8 cellular contexts compared by ENCODE assay signal in the genomic region with DNA sequence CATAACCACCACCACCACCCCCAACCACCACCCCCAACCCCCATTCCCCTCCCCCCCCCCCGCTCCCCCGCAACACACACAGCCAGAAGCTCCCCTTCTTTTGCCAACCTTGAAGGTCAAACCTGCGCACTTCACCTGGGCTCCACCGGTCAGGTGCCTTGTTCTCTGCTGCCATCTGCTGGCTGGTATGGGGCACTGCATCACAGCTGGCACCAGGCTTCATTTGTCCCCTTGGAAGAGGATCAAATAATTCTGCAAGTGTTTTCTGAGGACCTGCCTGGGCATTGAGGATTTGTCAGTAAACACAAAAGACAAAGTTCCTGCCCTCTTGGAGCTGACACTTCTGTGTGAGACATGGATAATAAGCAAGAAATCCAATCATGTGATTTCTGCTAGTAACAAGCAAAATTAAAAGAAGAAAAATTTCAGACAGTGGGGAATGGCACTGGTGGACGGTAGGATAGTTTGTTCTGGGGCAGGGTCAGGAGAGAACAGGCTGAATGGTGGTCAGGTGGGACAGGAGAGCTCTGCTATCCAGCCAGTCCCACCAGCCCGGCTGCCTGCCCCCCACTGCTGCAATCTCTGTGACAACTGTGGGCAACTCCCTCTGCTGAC. TPM values are rescaled to one million over a fixed set of nuclear protein-coding genes. Genes with fewer than 3 reads are reported as not detected.
DNase-seq lines count a peak whose midpoint lies in the region; ATAC-seq and TF ChIP-seq lines count a peak whose summit lies in the region.

No MANE protein-coding gene starts in this region.

- no peaks in the 10 kb centered on the region for H4K20me1 ChIP-seq in OCI-LY3 (ENCODE audit: insufficient read depth, low read length)

- peaks cover 26% of the 10 kb centered on the region for H3K27me3 ChIP-seq in OCI-LY3 (ENCODE audit: low read depth, low read length)
- H3K27me3 ChIP-seq in thoracic aorta (replicated peaks; ENCODE audit: insufficient read depth) = no peaks in the 10 kb centered on the region

- no peaks in the 10 kb centered on the region for H3K36me3 ChIP-seq in OCI-LY3 (replicated peaks; ENCODE audit: low read depth, low read length)
- H3K36me3 ChIP-seq in thoracic aorta = no peaks in the 10 kb centered on the region

- H3K4me1 ChIP-seq in OCI-LY3 (ENCODE audit: low read length) (no peaks in the 10 kb centered on the region), thoracic aorta (ENCODE audit: control insufficient read depth in 1 of 2, low read depth in 2 of 2) (no peaks in the 10 kb centered on the region)

- no peak for ATAC-seq in thoracic aorta (ENCODE audit: insufficient number of reproducible peaks, low FRiP score, low read depth)

- H3K4me2 ChIP-seq in OCI-LY3 (ENCODE audit: low read length) = no peak overlapping the region

- no peak overlapping the region for H3K27ac ChIP-seq in C4-2B
- H3K27ac ChIP-seq in OCI-LY3 (ENCODE audit: low read length) = no peak overlapping the region
- no peak overlapping the region for H3K27ac ChIP-seq in thoracic aorta

- H3K79me2 ChIP-seq in OCI-LY3 (ENCODE audit: low read length) = no peaks in the 10 kb centered on the region

- TF ChIP-seq CTCF in C4-2B (conservative IDR thresholded peaks at IDR 0.05) = peak; percentile 94
- TF ChIP-seq CTCF in OCI-LY3 (IDR thresholded peaks at IDR 0.05; ENCODE audit: low read depth, low read length) = peak; percentile 93
- TF ChIP-seq CTCF in fibroblast of the aortic adventitia (IDR thresholded peaks at IDR 0.05; ENCODE audit: insufficient read depth, low read length) = peak; percentile 99
- peak; percentile 87 for TF ChIP-seq CTCF in thoracic aorta (IDR thresholded peaks at IDR 0.05)

- H3K9ac ChIP-seq in OCI-LY3 (ENCODE audit: low read length) = no peak overlapping the region

- H3K9me3 ChIP-seq in OCI-LY3 (ENCODE audit: insufficient read depth, low read length) (no peaks in the 10 kb centered on the region), thoracic aorta (no peaks in the 10 kb centered on the region)

- H3K4me3 ChIP-seq in OCI-LY3 (ENCODE audit: low read length) = no peak overlapping the region
- H3K4me3 ChIP-seq in fibroblast of the aortic adventitia (ENCODE audit: low read depth, low read length) = no peak overlapping the region
- H3K4me3 ChIP-seq in thoracic aorta = no peak overlapping the region

- no peak overlapping the region for H2AFZ ChIP-seq in OCI-LY3 (ENCODE audit: low read depth, low read length)

- DNase-seq in HK-2 (ENCODE audit: unreplicated experiment) (peak; percentile 60), fibroblast of the aortic adventitia (ENCODE audit: low read depth) (peak; percentile 36), nucleus accumbens (lab: John Stamatoyannopoulos, UW) (peak in 41 of 56 donors; percentile 1 to 76 (median 25)), thoracic aorta (ENCODE audit: low spot score) (no peak), cortex of kidney (lab: John Stamatoyannopoulos, UW) (no peak)
- DNase-seq in activated T-cell treated with anti-CD3 and anti-CD28 coated beads, Interleukin-2, amount 50 U/mL, for 48 hours = peak; percentile 78 to 81

RNA-seq across cellular contexts. Expression of a gene that starts 55.6 kb away (rescaled TPM):
- total RNA-seq in fibroblast of the aortic adventitia (ENCODE audit: low replicate concordance) (not detected in 2 replicates), thoracic aorta (not detected)

Comparison
In these comparisons a context has a peak if more than half of its experiments do, and no peak if none do; other contexts are left out.
1. DNase-seq: peak in HK-2 (single experiment), activated T-cell treated with anti-CD3 and anti-CD28 coated beads, Interleukin-2, amount 50 U/mL, for 48 hours (2 of 2), fibroblast of the aortic adventitia (single experiment) and nucleus accumbens (41 of 56); none in thoracic aorta (single experiment) and cortex of kidney (single experiment).
2. Peak in every context shown above with its lines, with median percentiles within 50 percentile points of each other: CTCF ChIP-seq.